ENCODE assay signal across 27 cellular contexts in genomic region chr3:54064486-54064885, GRCh38. TPM values are rescaled to one million over a fixed set of nuclear protein-coding genes. Genes with fewer than 3 reads are reported as not detected.
"Had no signal": no experiment of that assay in that cellular context is flagged by ENCODE, and none has a peak within 500 bp of the region (broad histone marks: within the 10 kb centered on the region; RNA-seq: fewer than 3 reads in every experiment).

No MANE protein-coding gene starts in this region.

- H3K27me3 ChIP-seq: colonic mucosa, esophagus squamous epithelium, gastrocnemius medialis, left lung had no signal

- ATAC-seq: effector memory CD8-positive, alpha-beta T cell; esophagus mucosa; gastrocnemius medialis; heart right ventricle; left cardiac atrium; left lung; left ventricle myocardium superior; lower lobe of right lung; mucosa of descending colon; naive thymus-derived CD8-positive, alpha-beta T cell had no signal

- H3K4me3 ChIP-seq: colonic mucosa, esophagus squamous epithelium, gastrocnemius medialis, heart right ventricle, left lung, lower lobe of right lung, mucosa of descending colon had no signal

- H3K36me3 ChIP-seq: colonic mucosa, esophagus squamous epithelium, gastrocnemius medialis, heart right ventricle, left lung, lower lobe of right lung had no signal

- H3K9me3 ChIP-seq: colonic mucosa, esophagus squamous epithelium, gastrocnemius medialis, lower lobe of right lung, mucosa of descending colon had no signal

- H3K4me1 ChIP-seq: colonic mucosa, gastrocnemius medialis, heart right ventricle, left lung, lower lobe of right lung had no signal

- H3K27ac ChIP-seq: colonic mucosa, epithelial cell of prostate, gastrocnemius medialis, heart right ventricle, left lung, lower lobe of right lung had no signal

- DNase-seq: colonic mucosa; cortex of kidney; effector CD8-positive, alpha-beta T cell; effector memory CD8-positive, alpha-beta T cell; endodermal cell; erythroblast; esophagus squamous epithelium; foreskin fibroblast; foreskin melanocyte; gastrocnemius medialis; glutamatergic neuron; head of caudate nucleus; heart right ventricle; hippocampal formation; left cardiac atrium; left lung; left ventricle myocardium superior; lower lobe of right lung; mesenchymal stem cell; mucosa of descending colon; naive B cell; naive thymus-derived CD8-positive, alpha-beta T cell had no signal

RNA-seq across cellular contexts. Expression of gene CACNA2D3, which starts 57.9 kb away (rescaled TPM):
- total RNA-seq: dermis microvascular lymphatic vessel endothelial cell; glomerular endothelial cell; lung microvascular endothelial cell; naive thymus-derived CD8-positive, alpha-beta T cell had no signal
